1 cellular context compared by ENCODE assay signal in the genomic region with DNA sequence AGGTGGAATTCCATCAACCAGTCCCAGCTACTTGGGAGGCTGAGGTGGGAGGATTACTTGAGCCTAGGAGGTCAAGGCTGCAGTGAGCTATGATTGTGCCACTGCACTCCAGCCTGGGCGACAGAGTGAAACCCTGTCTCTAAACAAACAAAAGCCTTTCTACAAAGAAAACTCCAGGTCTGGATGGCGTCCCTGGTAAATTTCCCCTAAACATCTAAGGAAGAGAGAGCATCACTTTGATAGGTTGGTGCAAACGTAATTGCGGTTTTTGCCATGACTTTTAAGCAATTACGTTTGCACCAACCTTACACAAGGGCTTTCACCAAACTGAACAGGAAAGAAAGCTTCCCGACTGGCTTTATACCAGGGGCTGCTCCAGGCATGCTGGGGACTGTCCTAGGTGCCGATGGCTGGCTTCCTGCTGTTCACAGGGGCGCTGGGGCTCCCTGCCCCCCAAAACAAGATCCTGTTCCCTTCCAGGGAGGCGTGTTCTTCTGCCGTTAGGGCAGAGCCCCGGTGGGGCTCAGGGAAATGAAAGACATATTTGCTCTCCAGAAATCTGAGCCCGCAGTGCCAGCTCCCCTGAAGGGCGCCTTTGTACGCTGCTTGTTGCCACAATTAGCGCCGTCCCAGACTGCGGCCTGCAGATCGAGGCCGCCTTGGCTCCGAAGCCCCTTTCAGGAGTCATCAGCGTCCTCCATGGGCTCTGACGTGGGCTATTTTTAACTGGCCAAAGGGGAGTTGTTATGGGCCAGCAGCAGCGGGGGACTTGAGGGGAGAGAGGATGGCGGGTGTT.
TF ChIP-seq lines count a peak whose summit lies in the region.

No MANE protein-coding gene starts in this region.

TF ChIP-seq in GM23338, 12 proteins besides CTCF, POLR2A, EP300 and RAD21 (continued from another document):
- TF ChIP-seq JUNB (IDR thresholded peaks at IDR 0.05; ENCODE audit: unreplicated experiment) (no peak), STAT1 (IDR thresholded peaks at IDR 0.05; ENCODE audit: unreplicated experiment) (no peak), EZH2phosphoT487 (IDR thresholded peaks at IDR 0.05; ENCODE audit: unreplicated experiment) (no peak), ZNF331 (CRISPR knock-in tag; IDR thresholded peaks at IDR 0.05; ENCODE audit: low read depth) (no peak), EZH2 (IDR thresholded peaks at IDR 0.05; ENCODE audit: low read depth, unreplicated experiment) (no peak), CREB1 (CRISPR knock-in tag; IDR thresholded peaks at IDR 0.05; ENCODE audit: low read depth) (no peak), POLR2AphosphoS5 (IDR thresholded peaks at IDR 0.05; ENCODE audit: low read depth) (no peak), ZNF114 (CRISPR knock-in tag; IDR thresholded peaks at IDR 0.05) (no peak), NANOG (IDR thresholded peaks at IDR 0.05; ENCODE audit: borderline replicate concordance) (no peak)
- TF ChIP-seq, protein P1, sequence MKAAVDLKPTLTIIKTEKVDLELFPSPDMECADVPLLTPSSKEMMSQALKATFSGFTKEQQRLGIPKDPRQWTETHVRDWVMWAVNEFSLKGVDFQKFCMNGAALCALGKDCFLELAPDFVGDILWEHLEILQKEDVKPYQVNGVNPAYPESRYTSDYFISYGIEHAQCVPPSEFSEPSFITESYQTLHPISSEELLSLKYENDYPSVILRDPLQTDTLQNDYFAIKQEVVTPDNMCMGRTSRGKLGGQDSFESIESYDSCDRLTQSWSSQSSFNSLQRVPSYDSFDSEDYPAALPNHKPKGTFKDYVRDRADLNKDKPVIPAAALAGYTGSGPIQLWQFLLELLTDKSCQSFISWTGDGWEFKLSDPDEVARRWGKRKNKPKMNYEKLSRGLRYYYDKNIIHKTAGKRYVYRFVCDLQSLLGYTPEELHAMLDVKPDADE (IDR thresholded peaks at IDR 0.05): no peak
- TF ChIP-seq, protein P2, sequence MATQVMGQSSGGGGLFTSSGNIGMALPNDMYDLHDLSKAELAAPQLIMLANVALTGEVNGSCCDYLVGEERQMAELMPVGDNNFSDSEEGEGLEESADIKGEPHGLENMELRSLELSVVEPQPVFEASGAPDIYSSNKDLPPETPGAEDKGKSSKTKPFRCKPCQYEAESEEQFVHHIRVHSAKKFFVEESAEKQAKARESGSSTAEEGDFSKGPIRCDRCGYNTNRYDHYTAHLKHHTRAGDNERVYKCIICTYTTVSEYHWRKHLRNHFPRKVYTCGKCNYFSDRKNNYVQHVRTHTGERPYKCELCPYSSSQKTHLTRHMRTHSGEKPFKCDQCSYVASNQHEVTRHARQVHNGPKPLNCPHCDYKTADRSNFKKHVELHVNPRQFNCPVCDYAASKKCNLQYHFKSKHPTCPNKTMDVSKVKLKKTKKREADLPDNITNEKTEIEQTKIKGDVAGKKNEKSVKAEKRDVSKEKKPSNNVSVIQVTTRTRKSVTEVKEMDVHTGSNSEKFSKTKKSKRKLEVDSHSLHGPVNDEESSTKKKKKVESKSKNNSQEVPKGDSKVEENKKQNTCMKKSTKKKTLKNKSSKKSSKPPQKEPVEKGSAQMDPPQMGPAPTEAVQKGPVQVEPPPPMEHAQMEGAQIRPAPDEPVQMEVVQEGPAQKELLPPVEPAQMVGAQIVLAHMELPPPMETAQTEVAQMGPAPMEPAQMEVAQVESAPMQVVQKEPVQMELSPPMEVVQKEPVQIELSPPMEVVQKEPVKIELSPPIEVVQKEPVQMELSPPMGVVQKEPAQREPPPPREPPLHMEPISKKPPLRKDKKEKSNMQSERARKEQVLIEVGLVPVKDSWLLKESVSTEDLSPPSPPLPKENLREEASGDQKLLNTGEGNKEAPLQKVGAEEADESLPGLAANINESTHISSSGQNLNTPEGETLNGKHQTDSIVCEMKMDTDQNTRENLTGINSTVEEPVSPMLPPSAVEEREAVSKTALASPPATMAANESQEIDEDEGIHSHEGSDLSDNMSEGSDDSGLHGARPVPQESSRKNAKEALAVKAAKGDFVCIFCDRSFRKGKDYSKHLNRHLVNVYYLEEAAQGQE (IDR thresholded peaks at IDR 0.05; ENCODE audit: unreplicated experiment): no peak
TF ChIP-seq in GM23338: peak in this region for 0.
